In genomic region chr18:55220523-55220922, GRCh38 we compare ENCODE assay signal across 10 cellular contexts.
A peak's percentile ranks its signal among the peaks of the same experiment; 100 is the strongest.
DNase-seq lines count a peak whose midpoint lies in the region; ATAC-seq and TF ChIP-seq lines count a peak whose summit lies in the region.
"Had no signal": no experiment of that assay in that cellular context is flagged by ENCODE, and none has a peak within 500 bp of the region (broad histone marks: within the 10 kb centered on the region; RNA-seq: fewer than 3 reads in every experiment).

No MANE protein-coding gene starts in this region.

- ATAC-seq in GM19043 (IDR thresholded peaks at IDR 0.05; ENCODE audit: low read depth, unreplicated experiment) (peak; percentile 88), HG02852 (IDR thresholded peaks at IDR 0.05; ENCODE audit: unreplicated experiment) (peak; percentile 80)

- in situ Hi-C loops in brain microvascular endothelial cell (cut with HindIII; ENCODE audit: low pct_ligation_motif_present, low sequenced_read_pairs), result no loop called here

- TF ChIP-seq CTCF in AG10803 (conservative IDR thresholded peaks at IDR 0.05; ENCODE audit: low read length), result no peak
- no peak for TF ChIP-seq CTCF in brain microvascular endothelial cell (IDR thresholded peaks at IDR 0.05; ENCODE audit: low read depth, low read length, missing control alignments)

- DNase-seq in AG10803 (ENCODE audit: low read depth) (peak; percentile 53), LHCN-M2 (ENCODE audit: low read depth) (peak; percentile 19), DMS53 (lab: John Stamatoyannopoulos, UW) (no peak), SK-N-DZ (ENCODE audit: low spot score) (no peak), brain microvascular endothelial cell (no peak)
- DNase-seq in activated CD4-positive, alpha-beta T cell treated with anti-CD3 and anti-CD28 coated beads, Interleukin-2, amount 50 U/mL, for 48 hours, result no peak
- DNase-seq: Peyer's patch had no signal

- H3K4me3 ChIP-seq in AG10803 (ENCODE audit: low read length), result no peak overlapping the region
- no peak overlapping the region for H3K4me3 ChIP-seq in brain microvascular endothelial cell (ENCODE audit: low read depth, low read length)
- H3K4me3 ChIP-seq: hepatocyte, Peyer's patch had no signal

- H3K36me3 ChIP-seq in brain microvascular endothelial cell (replicated peaks), result no peaks in the 10 kb centered on the region
- H3K36me3 ChIP-seq: Peyer's patch had no signal

- no peak overlapping the region for H3K27ac ChIP-seq in brain microvascular endothelial cell
- H3K27ac ChIP-seq: hepatocyte had no signal

- H3K27me3 ChIP-seq in brain microvascular endothelial cell (replicated peaks), result no peaks in the 10 kb centered on the region
- H3K27me3 ChIP-seq: hepatocyte, Peyer's patch had no signal

Comparison
In these comparisons a context has a peak if more than half of its experiments do, and no peak if none do; other contexts are left out.
1. DNase-seq: peak in AG10803 (single experiment) and LHCN-M2 (single experiment); none in DMS53 (single experiment), activated CD4-positive, alpha-beta T cell treated with anti-CD3 and anti-CD28 coated beads, Interleukin-2, amount 50 U/mL, for 48 hours (0 of 2), SK-N-DZ (single experiment) and brain microvascular endothelial cell (single experiment).